In the genomic region with DNA sequence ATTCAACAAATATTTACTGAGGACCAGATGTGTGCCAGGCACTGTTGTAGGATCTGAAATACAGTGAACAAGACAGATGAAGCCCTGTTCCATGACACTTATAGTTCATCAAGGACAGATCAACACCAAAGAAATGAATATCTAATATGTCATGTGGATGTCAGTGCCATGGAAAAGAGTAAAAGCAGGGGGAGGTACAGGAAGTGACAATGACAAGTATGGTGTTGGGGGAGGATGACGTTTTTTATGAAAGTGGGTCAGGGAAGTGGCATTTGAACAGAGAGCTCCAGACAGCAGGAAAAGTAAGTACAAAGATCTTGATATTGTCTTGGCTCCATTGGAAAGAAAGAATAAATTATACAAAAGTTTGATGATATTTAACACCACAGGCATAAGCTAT, we compare ENCODE assay signal across 1 cellular context.
TF ChIP-seq lines count a peak whose summit lies in the region.

No MANE protein-coding gene starts in this region.

TF ChIP-seq in HepG2, 621 proteins besides CTCF, POLR2A, EP300 and RAD21:
- TF ChIP-seq, protein P1, sequence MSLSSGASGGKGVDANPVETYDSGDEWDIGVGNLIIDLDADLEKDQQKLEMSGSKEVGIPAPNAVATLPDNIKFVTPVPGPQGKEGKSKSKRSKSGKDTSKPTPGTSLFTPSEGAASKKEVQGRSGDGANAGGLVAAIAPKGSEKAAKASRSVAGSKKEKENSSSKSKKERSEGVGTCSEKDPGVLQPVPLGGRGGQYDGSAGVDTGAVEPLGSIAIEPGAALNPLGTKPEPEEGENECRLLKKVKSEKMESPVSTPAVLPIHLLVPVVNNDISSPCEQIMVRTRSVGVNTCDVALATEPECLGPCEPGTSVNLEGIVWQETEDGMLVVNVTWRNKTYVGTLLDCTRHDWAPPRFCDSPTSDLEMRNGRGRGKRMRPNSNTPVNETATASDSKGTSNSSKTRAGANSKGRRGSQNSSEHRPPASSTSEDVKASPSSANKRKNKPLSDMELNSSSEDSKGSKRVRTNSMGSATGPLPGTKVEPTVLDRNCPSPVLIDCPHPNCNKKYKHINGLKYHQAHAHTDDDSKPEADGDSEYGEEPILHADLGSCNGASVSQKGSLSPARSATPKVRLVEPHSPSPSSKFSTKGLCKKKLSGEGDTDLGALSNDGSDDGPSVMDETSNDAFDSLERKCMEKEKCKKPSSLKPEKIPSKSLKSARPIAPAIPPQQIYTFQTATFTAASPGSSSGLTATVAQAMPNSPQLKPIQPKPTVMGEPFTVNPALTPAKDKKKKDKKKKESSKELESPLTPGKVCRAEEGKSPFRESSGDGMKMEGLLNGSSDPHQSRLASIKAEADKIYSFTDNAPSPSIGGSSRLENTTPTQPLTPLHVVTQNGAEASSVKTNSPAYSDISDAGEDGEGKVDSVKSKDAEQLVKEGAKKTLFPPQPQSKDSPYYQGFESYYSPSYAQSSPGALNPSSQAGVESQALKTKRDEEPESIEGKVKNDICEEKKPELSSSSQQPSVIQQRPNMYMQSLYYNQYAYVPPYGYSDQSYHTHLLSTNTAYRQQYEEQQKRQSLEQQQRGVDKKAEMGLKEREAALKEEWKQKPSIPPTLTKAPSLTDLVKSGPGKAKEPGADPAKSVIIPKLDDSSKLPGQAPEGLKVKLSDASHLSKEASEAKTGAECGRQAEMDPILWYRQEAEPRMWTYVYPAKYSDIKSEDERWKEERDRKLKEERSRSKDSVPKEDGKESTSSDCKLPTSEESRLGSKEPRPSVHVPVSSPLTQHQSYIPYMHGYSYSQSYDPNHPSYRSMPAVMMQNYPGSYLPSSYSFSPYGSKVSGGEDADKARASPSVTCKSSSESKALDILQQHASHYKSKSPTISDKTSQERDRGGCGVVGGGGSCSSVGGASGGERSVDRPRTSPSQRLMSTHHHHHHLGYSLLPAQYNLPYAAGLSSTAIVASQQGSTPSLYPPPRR (CRISPR knock-in tag; IDR thresholded peaks at IDR 0.05; ENCODE audit: borderline replicate concordance), result no peak
- TF ChIP-seq CREB1 (IDR thresholded peaks at IDR 0.05) (0 out of 2 replicates have a peak, but pooled peaks have one; percentile 13), CREB1 (CRISPR knock-in tag; IDR thresholded peaks at IDR 0.05) (no peak)
